ENCODE assay signal across 14 cellular contexts in the genomic region with DNA sequence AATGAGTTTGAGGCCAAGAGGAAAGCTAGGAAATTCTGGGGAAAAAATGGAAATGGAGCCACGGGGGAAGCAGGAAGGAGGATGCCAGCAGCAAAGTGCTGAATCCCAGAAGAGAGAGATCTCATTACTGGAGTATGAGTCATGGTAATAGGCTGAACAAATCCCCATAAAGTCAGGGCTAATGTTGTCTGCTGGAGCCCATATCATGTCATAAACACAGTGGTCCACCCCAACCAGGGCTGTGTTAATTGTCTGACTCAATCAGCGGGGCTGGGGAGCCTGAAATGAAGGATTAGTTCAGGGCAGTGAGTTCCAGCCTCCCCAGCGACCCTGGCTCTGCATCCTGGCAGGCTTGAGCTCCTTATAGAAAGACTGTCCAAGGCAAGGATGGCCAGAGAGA.
DNase-seq lines count a peak whose midpoint lies in the region; ATAC-seq, FAIRE-seq and TF ChIP-seq lines count a peak whose summit lies in the region.
"Had no signal": no experiment of that assay in that cellular context is flagged by ENCODE, and none has a peak within 500 bp of the region (broad histone marks: within the 10 kb centered on the region; RNA-seq: fewer than 3 reads in every experiment).

No MANE protein-coding gene starts in this region.

- no peak for ATAC-seq in GM18868 (IDR thresholded peaks at IDR 0.05; ENCODE audit: unreplicated experiment)

- WGBS in mesodermal cell (ENCODE audit: insufficient coverage in 2 of 2), 2 experiments = 62 to 63% methylated on average over 2 of the region's 3 CpGs

- H3K36me3 ChIP-seq in BE2C (no peaks in the 10 kb centered on the region), brain microvascular endothelial cell (replicated peaks) (no peaks in the 10 kb centered on the region), mesodermal cell (ENCODE audit: control insufficient read depth, insufficient read depth, low read length) (no peaks in the 10 kb centered on the region)
- H3K36me3 ChIP-seq: upper lobe of left lung had no signal

- H3K4me3 ChIP-seq in BE2C (ENCODE audit: low read depth, low read length) (no peak overlapping the region), brain microvascular endothelial cell (ENCODE audit: low read depth, low read length) (no peak overlapping the region), mesodermal cell (ENCODE audit: extremely low read depth, insufficient read depth, low read length, poor library complexity, severe bottlenecking) (no peak overlapping the region)
- H3K4me3 ChIP-seq: upper lobe of left lung had no signal

- in situ Hi-C loops in brain microvascular endothelial cell (cut with HindIII; ENCODE audit: low pct_ligation_motif_present, low sequenced_read_pairs) = no loop called here

- no peak overlapping the region for H3K27ac ChIP-seq in brain microvascular endothelial cell
- peak overlapping the region; percentile 43 for H3K27ac ChIP-seq in mesodermal cell (ENCODE audit: low read depth, low read length, severe bottlenecking)
- H3K27ac ChIP-seq: parathyroid adenoma, upper lobe of left lung had no signal

- DNase-seq in BE2C (peak; percentile 42), HTR-8/SVneo (ENCODE audit: insufficient read length, low spot score) (peak; percentile 36), brain microvascular endothelial cell (peak; percentile 41), SK-N-DZ (ENCODE audit: low spot score) (no peak), amygdala (lab: John Stamatoyannopoulos, UW) (no peak), NCI-H446 (lab: John Stamatoyannopoulos, UW) (no peak)
- DNase-seq: activated CD4-positive, CD25-positive, alpha-beta regulatory T cell treated with anti-CD3 and anti-CD28 coated beads, Interleukin-2, amount 50 U/mL, for 72 hours; CD4-positive, alpha-beta T cell; effector CD4-positive, alpha-beta T cell; NCI-H1930; upper lobe of left lung had no signal

- no peaks in the 10 kb centered on the region for H3K9me3 ChIP-seq in BE2C
- H3K9me3 ChIP-seq in mesodermal cell (ENCODE audit: control insufficient read depth, low read length) = no peaks in the 10 kb centered on the region
- H3K9me3 ChIP-seq: upper lobe of left lung had no signal

- H3K4me1 ChIP-seq in BE2C = no peaks in the 10 kb centered on the region
- H3K4me1 ChIP-seq in mesodermal cell (ENCODE audit: control insufficient read depth, insufficient read depth, low read length, poor library complexity, severe bottlenecking) = peaks cover 10% of the 10 kb centered on the region
- H3K4me1 ChIP-seq: parathyroid adenoma, upper lobe of left lung had no signal

- no peak for FAIRE-seq in HTR-8/SVneo (lab: Jason Lieb, UNC)

- TF ChIP-seq CTCF in BE2C (IDR thresholded peaks at IDR 0.05; ENCODE audit: low read depth, low read length) (no peak), brain microvascular endothelial cell (IDR thresholded peaks at IDR 0.05; ENCODE audit: low read depth, low read length, missing control alignments) (no peak)

- H3K27me3 ChIP-seq in BE2C = no peaks in the 10 kb centered on the region; the same call in 1 of the 2 replicates
- no peaks in the 10 kb centered on the region for H3K27me3 ChIP-seq in brain microvascular endothelial cell (replicated peaks)
- H3K27me3 ChIP-seq: upper lobe of left lung had no signal

Comparison
In these comparisons a context has a peak if more than half of its experiments do, and no peak if none do; other contexts are left out.
1. DNase-seq: peak in BE2C (single experiment), HTR-8/SVneo (single experiment) and brain microvascular endothelial cell (single experiment); none in SK-N-DZ (single experiment), amygdala (0 of 56) and NCI-H446 (0 of 2).